Comparison of ENCODE assay signal across 9 cellular contexts in genomic region chr12:48816148-48816854, GRCh38. TPM values are rescaled to one million over a fixed set of nuclear protein-coding genes. Genes with fewer than 3 reads are reported as not detected.
DNase-seq lines count a peak whose midpoint lies in the region; TF ChIP-seq lines count a peak whose summit lies in the region.
"Had no signal": no experiment of that assay in that cellular context is flagged by ENCODE, and none has a peak within 500 bp of the region (broad histone marks: within the 10 kb centered on the region; RNA-seq: fewer than 3 reads in every experiment).

No MANE protein-coding gene starts in this region.

- TF ChIP-seq CTCF in GM20000 (IDR thresholded peaks at IDR 0.05; ENCODE audit: extremely low read depth, missing control alignments): no peak

- H3K4me3 ChIP-seq in SJCRH30: peak overlapping the region; percentile 67
- peak overlapping the region; percentile 98 for H3K4me3 ChIP-seq in skeletal muscle satellite cell (ENCODE audit: low read length)

- peak; percentile 31 for DNase-seq in NCI-H2107 treated with DMSO at 0.1 percent for 48 hours (lab: John Stamatoyannopoulos, UW; ENCODE audit: unreplicated experiment)
- DNase-seq in NCI-H2107 (lab: John Stamatoyannopoulos, UW): no peak
- no peak for DNase-seq in SJCRH30
- peak; percentile 15 for DNase-seq in fibroblast of peridontal ligament (ENCODE audit: extremely low read depth)
- DNase-seq in superior temporal gyrus (ENCODE audit: extremely low spot score): no peak
- DNase-seq in AG08395 (ENCODE audit: low spot score): no peak
- DNase-seq in GM20000 (ENCODE audit: low spot score): no peak

- peak overlapping the region; percentile 98 for H3K4me2 ChIP-seq in skeletal muscle satellite cell (ENCODE audit: low read length)

- peak overlapping the region; percentile 95 for H3K9ac ChIP-seq in skeletal muscle satellite cell (ENCODE audit: low read depth, low read length)

- H3K36me3 ChIP-seq in SJCRH30 (no peaks in the 10 kb centered on the region), skeletal muscle satellite cell (ENCODE audit: insufficient read depth, low read length) (peaks cover 5% of the 10 kb centered on the region)
- H3K36me3 ChIP-seq: pancreas had no signal

- H3K9me3 ChIP-seq in SJCRH30 (replicated peaks) (no peaks in the 10 kb centered on the region), skeletal muscle satellite cell (replicated peaks; ENCODE audit: low read length) (no peaks in the 10 kb centered on the region)
- H3K9me3 ChIP-seq: pancreas had no signal

- H3K27ac ChIP-seq in SJCRH30: no peak overlapping the region

- peaks cover 4% of the 10 kb centered on the region; the same call in 1 of the 2 replicates for H3K4me1 ChIP-seq in SJCRH30
- H3K4me1 ChIP-seq in skeletal muscle satellite cell (ENCODE audit: control insufficient read depth, insufficient read depth, low read length): peaks cover 47% of the 10 kb centered on the region

- no peaks in the 10 kb centered on the region; the same call in 1 of the 2 replicates for H3K27me3 ChIP-seq in SJCRH30
- H3K27me3 ChIP-seq in skeletal muscle satellite cell (ENCODE audit: control insufficient read depth, insufficient read depth, low read length): no peaks in the 10 kb centered on the region
- H3K27me3 ChIP-seq: pancreas had no signal

RNA-seq across cellular contexts. Expression of gene CACNB3, which starts 2.0 kb away (rescaled TPM):
- total RNA-seq in SJCRH30 (2014; rRNA removed; shearing (Covaris generic)): 9.7 and 11.9 TPM in 2 replicates
- 9.6 and 15.3 TPM in 2 replicates for total RNA-seq in skeletal muscle satellite cell (2012; rRNA removed)

RNA-seq across cellular contexts. Expression of gene ADCY6, which starts 27.4 kb away (rescaled TPM):
- 16.1 and 18.7 TPM in 2 replicates for total RNA-seq in SJCRH30 (2014; rRNA removed; shearing (Covaris generic))
- total RNA-seq in skeletal muscle satellite cell (2012; rRNA removed): 15.5 and 19.7 TPM in 2 replicates

RNA-seq across cellular contexts. Expression of gene DDX23, which starts 35.7 kb away (rescaled TPM):
- 153 and 167 TPM in 2 replicates for total RNA-seq in SJCRH30 (2014; rRNA removed; shearing (Covaris generic))
- total RNA-seq in skeletal muscle satellite cell (2012; rRNA removed): 48.1 and 53.5 TPM in 2 replicates

RNA-seq across cellular contexts. Expression of gene RND1, which starts 49.4 kb away (rescaled TPM):
- 0.10 and 0.43 TPM in 2 replicates for total RNA-seq in SJCRH30 (2014; rRNA removed; shearing (Covaris generic))
- total RNA-seq in skeletal muscle satellite cell (2012; rRNA removed): not detected in 2 replicates

Comparison
In these comparisons a context has a peak if more than half of its experiments do, and no peak if none do; other contexts are left out.
1. DNase-seq: peak in NCI-H2107 treated with DMSO at 0.1 percent for 48 hours (single experiment) and fibroblast of peridontal ligament (single experiment); none in NCI-H2107 (single experiment), SJCRH30 (0 of 2), superior temporal gyrus (single experiment), AG08395 (single experiment) and GM20000 (single experiment).